ENCODE assay signal across 9 cellular contexts in genomic region chr7:134174797-134175261, GRCh38.
A peak's percentile ranks its signal among the peaks of the same experiment; 100 is the strongest.
DNase-seq lines count a peak whose midpoint lies in the region; ATAC-seq lines count a peak whose summit lies in the region.
"Had no signal": no experiment of that assay in that cellular context is flagged by ENCODE, and none has a peak within 500 bp of the region (broad histone marks: within the 10 kb centered on the region; RNA-seq: fewer than 3 reads in every experiment).

No MANE protein-coding gene starts in this region.

- H3K27ac ChIP-seq in ACC112 (ENCODE audit: low read depth, low read length) = peak overlapping the region; percentile 30; the same call in 1 of the 2 replicates
- H3K27ac ChIP-seq: cardiac muscle cell had no signal

- no peak overlapping the region for H2AFZ ChIP-seq in ACC112 (ENCODE audit: low read length, unreplicated experiment)

- H3K4me1 ChIP-seq in ACC112 (ENCODE audit: control insufficient read depth, insufficient read depth, low read length, unreplicated experiment) = peaks cover 14% of the 10 kb centered on the region

- no peak overlapping the region for H3K4me3 ChIP-seq in ACC112 (ENCODE audit: low read depth, low read length)
- H3K4me3 ChIP-seq: cardiac muscle cell had no signal

- H3K79me2 ChIP-seq in ACC112 (ENCODE audit: control insufficient read depth, insufficient read depth, low read length, unreplicated experiment) = no peaks in the 10 kb centered on the region

- ATAC-seq in GM18873 (IDR thresholded peaks at IDR 0.05; ENCODE audit: low FRiP score, unreplicated experiment) (peak; percentile 80), HG03097 (IDR thresholded peaks at IDR 0.05; ENCODE audit: low FRiP score, unreplicated experiment) (peak; percentile 89)

- no peaks in the 10 kb centered on the region for H3K36me3 ChIP-seq in ACC112 (ENCODE audit: insufficient read depth, low read length)
- H3K36me3 ChIP-seq: cardiac muscle cell had no signal

- peak; percentile 43 for DNase-seq in SIG-M5 (lab: John Stamatoyannopoulos, UW)
- peak; percentile 73 for DNase-seq in glomerular visceral epithelial cell (ENCODE audit: extremely low spot score)
- DNase-seq in DMS 273 (lab: John Stamatoyannopoulos, UW; ENCODE audit: unreplicated experiment) = no peak
- no peak for DNase-seq in anterior cingulate cortex (lab: John Stamatoyannopoulos, UW)
- DNase-seq in NCI-H1417 treated with DMSO at 0.1 percent for 48 hours (lab: John Stamatoyannopoulos, UW) = no peak

- H3K27me3 ChIP-seq in ACC112 (ENCODE audit: insufficient read depth, low read length) = no peaks in the 10 kb centered on the region
- H3K27me3 ChIP-seq: cardiac muscle cell had no signal

Comparison
In these comparisons a context has a peak if more than half of its experiments do, and no peak if none do; other contexts are left out.
1. DNase-seq: peak in SIG-M5 (single experiment) and glomerular visceral epithelial cell (single experiment); none in DMS 273 (single experiment), anterior cingulate cortex (0 of 58) and NCI-H1417 treated with DMSO at 0.1 percent for 48 hours (single experiment).